ENCODE assay signal across 15 cellular contexts in the genomic region with DNA sequence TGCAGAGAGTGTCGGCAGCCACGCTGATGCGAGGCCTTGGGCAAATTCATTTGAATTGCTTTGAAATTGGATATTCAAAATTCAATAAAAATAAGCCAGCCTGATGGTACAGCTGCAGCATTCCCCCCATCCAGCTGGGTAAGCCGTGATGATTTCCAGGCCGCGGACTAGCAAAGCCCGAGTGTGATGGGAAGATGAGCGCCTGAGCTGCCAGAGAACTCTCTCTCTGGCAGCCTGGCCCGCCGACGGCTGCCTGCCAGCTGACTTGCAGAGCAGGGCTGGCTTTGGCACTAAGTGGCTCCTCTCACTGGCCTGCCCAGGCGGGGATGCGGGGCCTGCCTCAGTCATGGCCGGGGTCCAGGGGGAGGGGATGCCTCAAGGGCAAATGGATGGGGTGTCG.
DNase-seq lines count a peak whose midpoint lies in the region; ATAC-seq and TF ChIP-seq lines count a peak whose summit lies in the region.
"Had no signal": no experiment of that assay in that cellular context is flagged by ENCODE, and none has a peak within 500 bp of the region (broad histone marks: within the 10 kb centered on the region; RNA-seq: fewer than 3 reads in every experiment).

No MANE protein-coding gene starts in this region.

- no peak for TF ChIP-seq CTCF in A673 (conservative IDR thresholded peaks at IDR 0.05; ENCODE audit: low read depth, low read length)
- TF ChIP-seq CTCF in mucosa of descending colon (IDR thresholded peaks at IDR 0.05): no peak

- DNase-seq in A673 (ENCODE audit: low spot score) (peak; percentile 25), NCI-H1092 treated with DMSO at 0.1 percent for 48 hours (lab: John Stamatoyannopoulos, UW) (peak; percentile 2), globus pallidus (ENCODE audit: low spot score) (peak; percentile 74), mucosa of descending colon (peak in 2 of 3 donors; percentile 20 to 45), GM19240 (ENCODE audit: insufficient read length, low spot score) (no peak), DMS53 treated with DMSO at 0.1 percent for 48 hours (lab: John Stamatoyannopoulos, UW; ENCODE audit: unreplicated experiment) (no peak), trophoblast cell (no peak)
- DNase-seq: activated CD4-positive, alpha-beta memory T cell treated with anti-CD3 and anti-CD28 coated beads for 36 hours; brain microvascular endothelial cell; DND-41; effector memory CD4-positive, alpha-beta T cell; gastrocnemius medialis; Karpas-422; T1000 had no signal

- no peak overlapping the region for H2AFZ ChIP-seq in trophoblast cell (ENCODE audit: insufficient read depth, low read length, poor library complexity)

- no peak overlapping the region for H4K91ac ChIP-seq in trophoblast cell (ENCODE audit: low read depth, low read length)

- H3K27ac ChIP-seq in A673 (ENCODE audit: low read depth, low read length, poor library complexity, severe bottlenecking) (peak overlapping the region; percentile 64), trophoblast cell (ENCODE audit: low read depth, low read length) (no peak overlapping the region)
- H3K27ac ChIP-seq: brain microvascular endothelial cell, gastrocnemius medialis had no signal

- no peak overlapping the region for H2BK120ac ChIP-seq in trophoblast cell (ENCODE audit: insufficient read depth, low read length, poor library complexity)

- H3K4me1 ChIP-seq in A673 (ENCODE audit: insufficient read depth, low read length, poor library complexity, severe bottlenecking): peaks cover 60% of the 10 kb centered on the region
- H3K4me1 ChIP-seq in mucosa of descending colon (ENCODE audit: low read depth): no peaks in the 10 kb centered on the region
- H3K4me1 ChIP-seq in trophoblast cell (ENCODE audit: control insufficient read depth in 1 of 2, insufficient read depth in 2 of 2, low read length in 2 of 2): no peaks in the 10 kb centered on the region
- H3K4me1 ChIP-seq: gastrocnemius medialis had no signal

- no peak overlapping the region for H4K12ac ChIP-seq in trophoblast cell (ENCODE audit: low read depth, low read length)

- intact Hi-C loops in A673 (cut with micrococcal nuclease; ENCODE audit: unreplicated experiment): no loop called here
- intact Hi-C loops in mucosa of descending colon (cut with DNase I, micrococcal nuclease): no loop called here

- no TSS peak for BruUV-seq in A673 (replicated peaks; lab: Mats Ljungman, UMichigan)

- no peak for ATAC-seq in mucosa of descending colon
- no peak for ATAC-seq in GM19455 (IDR thresholded peaks at IDR 0.05; ENCODE audit: unreplicated experiment)
- ATAC-seq: gastrocnemius medialis had no signal

- H3K4ac ChIP-seq in trophoblast cell (ENCODE audit: low read depth, low read length): no peak overlapping the region

- no peak overlapping the region for H3K4me2 ChIP-seq in trophoblast cell (ENCODE audit: low read length)

- no peak overlapping the region for H2BK12ac ChIP-seq in trophoblast cell (ENCODE audit: low read length)

- H2BK5ac ChIP-seq in trophoblast cell (ENCODE audit: low read depth, low read length, poor library complexity): no peak overlapping the region

- no peak overlapping the region for H3K18ac ChIP-seq in trophoblast cell (ENCODE audit: low read length)

- H3K79me2 ChIP-seq in trophoblast cell (ENCODE audit: control insufficient read depth, insufficient read depth, low read length, poor library complexity): no peaks in the 10 kb centered on the region

- H3K4me3 ChIP-seq in A673 (ENCODE audit: low read depth, low read length, poor library complexity, severe bottlenecking) (no peak overlapping the region), mucosa of descending colon (no peak overlapping the region), trophoblast cell (ENCODE audit: low read depth, low read length) (no peak overlapping the region)
- H3K4me3 ChIP-seq: gastrocnemius medialis had no signal

- no peaks in the 10 kb centered on the region for H3K36me3 ChIP-seq in A673 (ENCODE audit: insufficient read depth, low read length, poor library complexity, severe bottlenecking)
- no peaks in the 10 kb centered on the region for H3K36me3 ChIP-seq in mucosa of descending colon (ENCODE audit: low read depth)
- H3K36me3 ChIP-seq in trophoblast cell (ENCODE audit: control insufficient read depth in 1 of 2, insufficient read depth in 2 of 2, low read length in 2 of 2): no peaks in the 10 kb centered on the region
- H3K36me3 ChIP-seq: brain microvascular endothelial cell, gastrocnemius medialis had no signal

- H4K8ac ChIP-seq in trophoblast cell (ENCODE audit: low read depth, low read length): no peak overlapping the region

- H3K27me3 ChIP-seq in A673 (replicated peaks; ENCODE audit: insufficient read depth, low read depth, low read length, poor library complexity) (no peaks in the 10 kb centered on the region), trophoblast cell (ENCODE audit: insufficient read depth, low read length) (no peaks in the 10 kb centered on the region)

- POLR2A ChIA-PET in A673 (lab: Charles Lee; ENCODE audit: low non-redundant PET): no interaction called here

- H3K9me3 ChIP-seq in A673 (ENCODE audit: low read depth, low read length, poor library complexity, severe bottlenecking) (no peaks in the 10 kb centered on the region), mucosa of descending colon (no peaks in the 10 kb centered on the region), trophoblast cell (ENCODE audit: insufficient read depth, low read depth, low read length) (no peaks in the 10 kb centered on the region)
- H3K9me3 ChIP-seq: gastrocnemius medialis had no signal

- no peak overlapping the region for H3K23ac ChIP-seq in trophoblast cell (ENCODE audit: low read length)

- CTCF ChIA-PET in A673 (lab: Charles Lee): no interaction called here

- no peak overlapping the region for H2AK5ac ChIP-seq in trophoblast cell (ENCODE audit: low read length)

- no CpG with 5 or more reads among the region's 15 CpGs for WGBS in trophoblast cell (ENCODE audit: extremely low coverage, insufficient coverage, insufficient read length)

- no peak overlapping the region for H3K9ac ChIP-seq in trophoblast cell (ENCODE audit: low read length)

- H3K14ac ChIP-seq in trophoblast cell (ENCODE audit: low read length): no peak overlapping the region

- H3K79me1 ChIP-seq in trophoblast cell (ENCODE audit: low read length): no peaks in the 10 kb centered on the region

Comparison
In these comparisons a context has a peak if more than half of its experiments do, and no peak if none do; other contexts are left out.
1. DNase-seq: peak in A673 (single experiment), NCI-H1092 treated with DMSO at 0.1 percent for 48 hours (single experiment), globus pallidus (single experiment) and mucosa of descending colon (2 of 3); none in GM19240 (single experiment), DMS53 treated with DMSO at 0.1 percent for 48 hours (single experiment) and trophoblast cell (0 of 2).